In genomic region chr11:36023922-36024321, GRCh38 we compare ENCODE assay signal across 22 cellular contexts.
A peak's percentile ranks its signal among the peaks of the same experiment; 100 is the strongest.
DNase-seq lines count a peak whose midpoint lies in the region; ATAC-seq and TF ChIP-seq lines count a peak whose summit lies in the region.
"Had no signal": no experiment of that assay in that cellular context is flagged by ENCODE, and none has a peak within 500 bp of the region (broad histone marks: within the 10 kb centered on the region; RNA-seq: fewer than 3 reads in every experiment).

No MANE protein-coding gene starts in this region.

- in situ Hi-C loops in astrocyte of the spinal cord (cut with HindIII; ENCODE audit: low sequenced_read_pairs), result no loop called here

- no peaks in the 10 kb centered on the region for H4K20me1 ChIP-seq in SK-N-SH (ENCODE audit: insufficient read depth)

- ATAC-seq in SK-N-SH treated with all-trans-retinoic acid at 6 μM for 48 hours, result peak; percentile 54; the same call in 2 of the 3 replicates
- ATAC-seq: upper lobe of right lung had no signal

- CTCF ChIA-PET in SK-N-SH (lab: Yijun Ruan, JAX), result interaction anchor here (1.2 to 1.8 kb wide), 2 partner anchors 19 to 202 kb away, joined by 7 to 8 read pairs; no protein-coding TSS in a partner anchor

- DNase-seq in SK-N-SH (no peak), astrocyte of the spinal cord (ENCODE audit: low read depth, low spot score) (peak; percentile 44), foreskin fibroblast (peak; percentile 41 to 72), GM10266 (ENCODE audit: extremely low spot score) (no peak), DMS 273 (lab: John Stamatoyannopoulos, UW; ENCODE audit: unreplicated experiment) (no peak)
- no peak for DNase-seq in stimulated activated CD4-positive, alpha-beta T cell treated with anti-CD3 and anti-CD28 coated beads, Interleukin-2, amount 100 ng/mL, for 24 hours
- DNase-seq: activated gamma-delta T cell treated with Interleukin-2 at 50 U/mL for 16 hours, DMS53, MV-4-11, NCI-H187 treated with DMSO at 0.1 percent for 48 hours, NCI-H446 treated with DMSO at 0.1 percent for 48 hours, SIG-M5, upper lobe of right lung had no signal

- POLR2A ChIA-PET in SK-N-SH (lab: Yijun Ruan, JAX), result no interaction called here

- TF ChIP-seq RAD21 in SK-N-SH (IDR thresholded peaks at IDR 0.05; ENCODE audit: low read length), result no peak

- H3K9me3 ChIP-seq in SK-N-SH (no peaks in the 10 kb centered on the region), skeletal muscle satellite cell (replicated peaks; ENCODE audit: low read length) (no peaks in the 10 kb centered on the region)
- H3K9me3 ChIP-seq: ascending aorta, esophagus muscularis mucosa, neutrophil, right atrium auricular region, upper lobe of right lung had no signal

- WGBS in SK-N-SH (ENCODE audit: low lambda C conversion rate), result 28% methylated on average over 2 of the region's 2 CpGs

- H3K79me2 ChIP-seq in SK-N-SH (ENCODE audit: insufficient read depth), result no peaks in the 10 kb centered on the region; the same call in 1 of the 2 replicates
- H3K79me2 ChIP-seq: hepatocyte had no signal

- H3K4me2 ChIP-seq in SK-N-SH (no peak overlapping the region), skeletal muscle satellite cell (ENCODE audit: low read length) (peak overlapping the region; percentile 4)
- H3K4me2 ChIP-seq: hepatocyte had no signal

- H3K4me1 ChIP-seq in SK-N-SH (ENCODE audit: control insufficient read depth in 1 of 2, insufficient read depth in 2 of 2, low read depth in 1 of 2, low read length in 1 of 2) (peaks cover 11 to 12% of the 10 kb centered on the region in 2 experiments; a peak in 3 of 4 replicates), skeletal muscle satellite cell (ENCODE audit: control insufficient read depth, insufficient read depth, low read length) (peaks cover 21% of the 10 kb centered on the region)
- H3K4me1 ChIP-seq: ascending aorta, esophagus muscularis mucosa, right atrium auricular region, upper lobe of right lung had no signal

- no peak overlapping the region for H2AFZ ChIP-seq in SK-N-SH (ENCODE audit: low read depth)
- H2AFZ ChIP-seq: hepatocyte had no signal

- H3K27ac ChIP-seq in SK-N-SH (ENCODE audit: low read depth in 2 of 2, low read length in 1 of 2), result no peak overlapping the region
- H3K27ac ChIP-seq: 22Rv1, ascending aorta, C4-2B, esophagus muscularis mucosa, hepatocyte, neutrophil, right atrium auricular region, upper lobe of right lung had no signal

- no peak overlapping the region for H3K4me3 ChIP-seq in SK-N-SH (ENCODE audit: low read depth in 2 of 2, low read length in 1 of 2)
- H3K4me3 ChIP-seq in astrocyte of the spinal cord (ENCODE audit: low read depth, low read length), result no peak overlapping the region
- H3K4me3 ChIP-seq in foreskin fibroblast (ENCODE audit: low read depth in 1 of 2, low read length in 2 of 2), result no peak overlapping the region
- H3K4me3 ChIP-seq in skeletal muscle satellite cell (ENCODE audit: low read length), result no peak overlapping the region
- H3K4me3 ChIP-seq: ascending aorta, esophagus muscularis mucosa, hepatocyte, right atrium auricular region, upper lobe of right lung had no signal

- no peaks in the 10 kb centered on the region for H3K9me2 ChIP-seq in SK-N-SH

- no peaks in the 10 kb centered on the region for H3F3A ChIP-seq in SK-N-SH (replicated peaks; ENCODE audit: insufficient read depth)

- TF ChIP-seq CTCF in SK-N-SH (IDR thresholded peaks at IDR 0.05), result no peak
- no peak for TF ChIP-seq CTCF in astrocyte of the spinal cord (IDR thresholded peaks at IDR 0.05; ENCODE audit: low read depth, low read length)
- no peak for TF ChIP-seq CTCF in foreskin fibroblast (IDR thresholded peaks at IDR 0.05; ENCODE audit: low read depth, low read length)
- TF ChIP-seq CTCF in GM10266 (IDR thresholded peaks at IDR 0.05; ENCODE audit: control insufficient read depth, insufficient read depth, low read depth, missing control alignments), result no peak

- H3K27me3 ChIP-seq in SK-N-SH (ENCODE audit: insufficient read depth), result no peaks in the 10 kb centered on the region
- H3K27me3 ChIP-seq in skeletal muscle satellite cell (ENCODE audit: control insufficient read depth, insufficient read depth, low read length), result no peaks in the 10 kb centered on the region
- H3K27me3 ChIP-seq: ascending aorta, esophagus muscularis mucosa, hepatocyte, neutrophil, right atrium auricular region, upper lobe of right lung had no signal

- no peak for TF ChIP-seq EP300 in SK-N-SH (IDR thresholded peaks at IDR 0.05; ENCODE audit: borderline replicate concordance in 1 of 2, low read depth in 1 of 2, low read length in 1 of 2)

- H3K9ac ChIP-seq in SK-N-SH, result no peak overlapping the region
- H3K9ac ChIP-seq in skeletal muscle satellite cell (ENCODE audit: low read depth, low read length), result no peak overlapping the region

- no peaks in the 10 kb centered on the region for H3K36me3 ChIP-seq in SK-N-SH (replicated peaks in 1 of 2; ENCODE audit: control insufficient read depth in 1 of 2, insufficient read depth in 2 of 2, low read length in 1 of 2)
- no peaks in the 10 kb centered on the region for H3K36me3 ChIP-seq in skeletal muscle satellite cell (ENCODE audit: insufficient read depth, low read length)
- H3K36me3 ChIP-seq: ascending aorta, esophagus muscularis mucosa, neutrophil, right atrium auricular region, upper lobe of right lung had no signal

TF ChIP-seq in SK-N-SH treated with all-trans-retinoic acid at 6 μM for 48 hours, 23 proteins besides CTCF, POLR2A, EP300 and RAD21 (continues in another document):
- no peak for TF ChIP-seq BACH2 (CRISPR knock-in tag; IDR thresholded peaks at IDR 0.05; ENCODE audit: borderline replicate concordance)
- TF ChIP-seq TSHZ2 (CRISPR knock-in tag; IDR thresholded peaks at IDR 0.05), result no peak
- no peak for TF ChIP-seq ZC3H10 (CRISPR knock-in tag; IDR thresholded peaks at IDR 0.05)
- no peak for TF ChIP-seq ISL1 (CRISPR knock-in tag; IDR thresholded peaks at IDR 0.05)

TF ChIP-seq in SK-N-SH, 30 proteins besides CTCF, POLR2A, EP300 and RAD21 (continues in another document):
- TF ChIP-seq POLR2AphosphoS5 (IDR thresholded peaks at IDR 0.05; ENCODE audit: low read depth, low read length) (no peak), FOSL2 (IDR thresholded peaks at IDR 0.05; ENCODE audit: borderline replicate concordance, low read depth) (no peak), USF2 (IDR thresholded peaks at IDR 0.05; ENCODE audit: borderline replicate concordance, low read depth, low read length) (no peak), ELF1 (IDR thresholded peaks at IDR 0.05) (no peak), JUND (IDR thresholded peaks at IDR 0.05) (no peak), MEF2A (IDR thresholded peaks at IDR 0.05; ENCODE audit: borderline replicate concordance, low read depth) (no peak), NFIC (IDR thresholded peaks at IDR 0.05; ENCODE audit: borderline replicate concordance) (no peak), RCOR1 (IDR thresholded peaks at IDR 0.05; ENCODE audit: low read length) (no peak), PBX3 (IDR thresholded peaks at IDR 0.05) (no peak), REST (IDR thresholded peaks at IDR 0.05; ENCODE audit: low read depth, low read length) (no peak)

Comparison
In these comparisons a context has a peak if more than half of its experiments do, and no peak if none do; other contexts are left out.
1. DNase-seq: peak in astrocyte of the spinal cord (single experiment) and foreskin fibroblast (2 of 2); none in SK-N-SH (single experiment), GM10266 (single experiment), DMS 273 (single experiment) and stimulated activated CD4-positive, alpha-beta T cell treated with anti-CD3 and anti-CD28 coated beads, Interleukin-2, amount 100 ng/mL, for 24 hours (0 of 2).